8 cellular contexts compared by ENCODE assay signal in genomic region chr16:11677451-11677951, GRCh38. TPM values are rescaled to one million over a fixed set of nuclear protein-coding genes. Genes with fewer than 3 reads are reported as not detected.
DNase-seq lines count a peak whose midpoint lies in the region; ATAC-seq and TF ChIP-seq lines count a peak whose summit lies in the region.

No MANE protein-coding gene starts in this region.

- peaks cover 91% of the 10 kb centered on the region for H3K79me2 ChIP-seq in OCI-LY3 (ENCODE audit: low read length)
- H3K79me2 ChIP-seq in fibroblast of lung (ENCODE audit: control insufficient read depth, insufficient read depth, low read length) = no peaks in the 10 kb centered on the region

- H3K4me1 ChIP-seq in OCI-LY3 (ENCODE audit: low read length) = peaks cover 60% of the 10 kb centered on the region
- H3K4me1 ChIP-seq in fibroblast of lung (ENCODE audit: control insufficient read depth, extremely low read depth, insufficient read depth, low read length) = peaks cover 31% of the 10 kb centered on the region
- H3K4me1 ChIP-seq in A673 (ENCODE audit: insufficient read depth, low read length, poor library complexity, severe bottlenecking) = no peaks in the 10 kb centered on the region

- POLR2A ChIA-PET in A673 (lab: Charles Lee; ENCODE audit: low non-redundant PET) = no interaction called here

- H3K4me3 ChIP-seq in OCI-LY3 (ENCODE audit: low read length) = no peak overlapping the region
- H3K4me3 ChIP-seq in fibroblast of lung (replicated peaks in 1 of 4; ENCODE audit: control extremely low read depth in 1 of 4, insufficient read depth in 1 of 4, low read depth in 3 of 4, low read length in 4 of 4) = no peak overlapping the region
- H3K4me3 ChIP-seq in A673 (ENCODE audit: low read depth, low read length, poor library complexity, severe bottlenecking) = no peak overlapping the region

- DNase-seq in Caki2 (ENCODE audit: low read depth) (peak; percentile 23), fibroblast of lung (ENCODE audit: low read depth in 2 of 2) (peak; percentile 19 to 52), renal cortical epithelial cell (ENCODE audit: low read depth) (peak; percentile 13), A673 (ENCODE audit: low spot score) (no peak), HuH-7 (ENCODE audit: low spot score) (no peak), activated T-cell treated with anti-CD3 and anti-CD28 coated beads for 4 hours (no peak)

- H3K27ac ChIP-seq in OCI-LY3 (ENCODE audit: low read length) = peak overlapping the region; percentile 52
- peak overlapping the region; percentile 11 for H3K27ac ChIP-seq in fibroblast of lung (ENCODE audit: insufficient read depth, low read length)
- no peak overlapping the region for H3K27ac ChIP-seq in A673 (ENCODE audit: low read depth, low read length, poor library complexity, severe bottlenecking)

- H3K27me3 ChIP-seq in OCI-LY3 (ENCODE audit: low read depth, low read length) = no peaks in the 10 kb centered on the region
- no peaks in the 10 kb centered on the region for H3K27me3 ChIP-seq in fibroblast of lung (ENCODE audit: control insufficient read depth, insufficient read depth, low read length)
- H3K27me3 ChIP-seq in A673 (replicated peaks; ENCODE audit: insufficient read depth, low read depth, low read length, poor library complexity) = no peaks in the 10 kb centered on the region

- intact Hi-C loops in A673 (cut with micrococcal nuclease; ENCODE audit: unreplicated experiment) = no loop called here

- ATAC-seq in HG02938 (IDR thresholded peaks at IDR 0.05; ENCODE audit: unreplicated experiment) = no peak

- CTCF ChIA-PET in A673 (lab: Charles Lee) = no interaction called here

- H2AFZ ChIP-seq in OCI-LY3 (ENCODE audit: low read depth, low read length) (no peak overlapping the region), fibroblast of lung (ENCODE audit: low read length) (no peak overlapping the region)

- H3K9me3 ChIP-seq in OCI-LY3 (ENCODE audit: insufficient read depth, low read length) (no peaks in the 10 kb centered on the region), fibroblast of lung (ENCODE audit: control insufficient read depth, insufficient read depth, low read depth, low read length) (no peaks in the 10 kb centered on the region), A673 (ENCODE audit: low read depth, low read length, poor library complexity, severe bottlenecking) (no peaks in the 10 kb centered on the region)

- H4K20me1 ChIP-seq in OCI-LY3 (ENCODE audit: insufficient read depth, low read length) = peaks cover 99% of the 10 kb centered on the region
- H4K20me1 ChIP-seq in fibroblast of lung (ENCODE audit: control insufficient read depth, extremely low read depth, insufficient read depth, low read length) = no peaks in the 10 kb centered on the region

- H3K36me3 ChIP-seq in OCI-LY3 (replicated peaks; ENCODE audit: low read depth, low read length) (peaks cover 51% of the 10 kb centered on the region), fibroblast of lung (ENCODE audit: control insufficient read depth, insufficient read depth, low read length) (peaks cover 17% of the 10 kb centered on the region), A673 (ENCODE audit: insufficient read depth, low read length, poor library complexity, severe bottlenecking) (peaks cover 28% of the 10 kb centered on the region)

- H3K4me2 ChIP-seq in OCI-LY3 (ENCODE audit: low read length) (no peak overlapping the region), fibroblast of lung (ENCODE audit: extremely low read depth, insufficient read depth, low read length) (no peak overlapping the region)

- in situ Hi-C loops in Caki2 (cut with HindIII; ENCODE audit: low pct_unique_long_range_greater_than_20kb, low sequenced_read_pairs) = no loop called here

- no peak overlapping the region for H3K9ac ChIP-seq in OCI-LY3 (ENCODE audit: low read length)
- no peak overlapping the region for H3K9ac ChIP-seq in fibroblast of lung (ENCODE audit: insufficient read depth, low read length)

- no TSS peak for BruUV-seq in A673 (replicated peaks; lab: Mats Ljungman, UMichigan)

- TF ChIP-seq CTCF in OCI-LY3 (IDR thresholded peaks at IDR 0.05; ENCODE audit: low read depth, low read length) (no peak), fibroblast of lung (conservative IDR thresholded peaks at IDR 0.05 in 1 of 2, IDR thresholded peaks at IDR 0.05 in 1 of 2; ENCODE audit: low read depth in 1 of 2, low read length in 2 of 2) (no peak), A673 (conservative IDR thresholded peaks at IDR 0.05; ENCODE audit: low read depth, low read length) (no peak)

RNA-seq across cellular contexts. Expression of gene SNN, which starts 9.2 kb away (rescaled TPM):
- total RNA-seq in Caki2 (2014; rRNA removed; shearing (Covaris generic); ENCODE audit: low replicate concordance) = 17.4 and 17.7 TPM in 2 replicates
- total RNA-seq in fibroblast of lung = 19.3 and 24.9 TPM in 2 replicates
- polyA plus RNA-seq in fibroblast of lung = 17.5 and 19.8 TPM in 2 replicates
- polyA plus RNA-seq in fibroblast of lung (2012) = 14.9 and 19.2 TPM in 2 replicates
- polyA minus RNA-seq in fibroblast of lung (ENCODE audit: low replicate concordance) = 10.9 and 16.5 TPM in 2 replicates
- 25.4 and 50.7 TPM in 2 replicates for total RNA-seq in renal cortical epithelial cell
- total RNA-seq in A673 (2021) = 13.0 and 14.6 TPM in 2 replicates

Comparison
In these comparisons a context has a peak if more than half of its experiments do, and no peak if none do; other contexts are left out.
1. DNase-seq: peak in Caki2 (single experiment), fibroblast of lung (2 of 2) and renal cortical epithelial cell (single experiment); none in A673 (single experiment), HuH-7 (single experiment) and activated T-cell treated with anti-CD3 and anti-CD28 coated beads for 4 hours (single experiment).